ENCODE assay signal across 8 cellular contexts in genomic region chr2:37585982-37586621, GRCh38.
DNase-seq lines count a peak whose midpoint lies in the region; ATAC-seq, FAIRE-seq and TF ChIP-seq lines count a peak whose summit lies in the region.

No MANE protein-coding gene starts in this region.

- ATAC-seq in HG03521 (IDR thresholded peaks at IDR 0.05; ENCODE audit: unreplicated experiment): no peak

- FAIRE-seq in GM12891 (lab: Jason Lieb, UNC) (peak; percentile 83), endometrium (lab: Jason Lieb, UNC) (peak; percentile 46)

- DNase-seq in GM12891 (ENCODE audit: insufficient read length, low spot score): no peak
- DNase-seq in HS-5 (ENCODE audit: low read depth): peak; percentile 90
- peak; percentile 68 to 74 for DNase-seq in activated CD4-positive, alpha-beta T cell treated with anti-CD3 and anti-CD28 coated beads, Interleukin-2, amount 50 U/mL, for 48 hours
- peak; percentile 16 for DNase-seq in pons (ENCODE audit: low spot score)
- DNase-seq in ureter (ENCODE audit: low spot score): peak; percentile 70
- DNase-seq in NCI-H446 (lab: John Stamatoyannopoulos, UW): no peak

- TF ChIP-seq POLR2A in GM12891 (IDR thresholded peaks at IDR 0.05; ENCODE audit: low read depth, low read length): no peak

TF ChIP-seq in GM12891, 5 proteins besides CTCF, POLR2A, EP300 and RAD21:
- TF ChIP-seq POU2F2 (IDR thresholded peaks at IDR 0.05; ENCODE audit: low read depth, low read length): no peak
- TF ChIP-seq TAF1 (IDR thresholded peaks at IDR 0.05; ENCODE audit: low read depth, low read length): no peak
- no peak for TF ChIP-seq PAX5 (IDR thresholded peaks at IDR 0.05; ENCODE audit: insufficient read depth, low read length, severe bottlenecking)
- TF ChIP-seq SPI1 (IDR thresholded peaks at IDR 0.05; ENCODE audit: low read depth, low read length): no peak
- no peak for TF ChIP-seq POLR2AphosphoS5 (IDR thresholded peaks at IDR 0.05; ENCODE audit: low read depth, low read length)

Comparison
In these comparisons a context has a peak if more than half of its experiments do, and no peak if none do; other contexts are left out.
1. DNase-seq: peak in HS-5 (single experiment), activated CD4-positive, alpha-beta T cell treated with anti-CD3 and anti-CD28 coated beads, Interleukin-2, amount 50 U/mL, for 48 hours (2 of 2), pons (single experiment) and ureter (single experiment); none in GM12891 (single experiment) and NCI-H446 (0 of 2).